Comparison of ENCODE assay signal across 26 cellular contexts in genomic region chr4:23388699-23389395, GRCh38.
"Had no signal": no experiment of that assay in that cellular context is flagged by ENCODE, and none has a peak within 500 bp of the region (broad histone marks: within the 10 kb centered on the region; RNA-seq: fewer than 3 reads in every experiment).

No MANE protein-coding gene starts in this region.

- H3K4me1 ChIP-seq: colonic mucosa, foreskin keratinocyte, lower lobe of right lung, pancreas, sigmoid colon, tibial nerve, upper lobe of left lung had no signal

- H3K27ac ChIP-seq: colonic mucosa, epithelial cell of prostate, esophagus muscularis mucosa, foreskin keratinocyte, lower lobe of right lung, neutrophil, pancreas, sigmoid colon, thoracic aorta, tibial nerve, upper lobe of left lung had no signal

- H3K4me3 ChIP-seq: colonic mucosa, esophagus muscularis mucosa, lower lobe of right lung, pancreas, sigmoid colon, thoracic aorta, tibial nerve, upper lobe of left lung had no signal

- H3K27me3 ChIP-seq: colonic mucosa, esophagus muscularis mucosa, foreskin keratinocyte, neutrophil, pancreas, sigmoid colon, tibial nerve, upper lobe of left lung had no signal

- H3K9me3 ChIP-seq: colonic mucosa, neutrophil, pancreas had no signal

- DNase-seq: colonic mucosa; effector CD8-positive, alpha-beta T cell; endodermal cell; foreskin keratinocyte; glutamatergic neuron; hypothalamus; immature natural killer cell; islet precursor cell; kidney glomerular epithelial cell; left colon; left ventricle myocardium superior; lower lobe of right lung; naive B cell; pancreas; sigmoid colon; small intestine; stimulated activated CD4-positive, alpha-beta T cell treated with anti-CD3 and anti-CD28 coated beads, Interleukin-15, amount 100 ng/mL, for 24 hours; stimulated activated CD4-positive, alpha-beta T cell treated with anti-CD3 and anti-CD28 coated beads, Interleukin-2, amount 100 ng/mL, for 48 hours; stimulated activated naive B cell treated with anti-CD40 and anti-IgM and Interleukin-4, amounts not matched to agents 10 μg/mL and 1 μg/mL and 100 μg/mL, for 72 hours; upper lobe of left lung had no signal

- H3K36me3 ChIP-seq: colonic mucosa, esophagus muscularis mucosa, lower lobe of right lung, neutrophil, pancreas, sigmoid colon, thoracic aorta, tibial nerve, upper lobe of left lung had no signal

- ATAC-seq: foreskin keratinocyte; left colon; natural killer cell treated with Interleukin-12 subunit alpha and Interleukin-12 subunit beta and Interleukin-15 and Interleukin-18, amount 100 ng/mL, for 72 hours; pancreas; stimulated activated naive B cell treated with anti-CD40 and anti-IgM and Interleukin-4, amounts not matched to agents 10 μg/mL and 1 μg/mL and 100 μg/mL, for 72 hours had no signal
